13 cellular contexts compared by ENCODE assay signal in genomic region chr13:23644527-23644926, GRCh38.
DNase-seq lines count a peak whose midpoint lies in the region; ATAC-seq, FAIRE-seq and TF ChIP-seq lines count a peak whose summit lies in the region.
"Had no signal": no experiment of that assay in that cellular context is flagged by ENCODE, and none has a peak within 500 bp of the region (broad histone marks: within the 10 kb centered on the region; RNA-seq: fewer than 3 reads in every experiment).

No MANE protein-coding gene starts in this region.

- H3K27ac ChIP-seq in AG04450 (ENCODE audit: low read depth, low read length) (peak overlapping the region; percentile 58), astrocyte (ENCODE audit: low read depth, low read length) (no peak overlapping the region)
- H3K27ac ChIP-seq: C4-2B had no signal

- no peaks in the 10 kb centered on the region for H4K20me1 ChIP-seq in astrocyte (ENCODE audit: insufficient read depth, low read length)

- H3K9ac ChIP-seq in astrocyte (ENCODE audit: low read length) = peak overlapping the region; percentile 3

- H3K4me1 ChIP-seq in astrocyte (ENCODE audit: insufficient read depth, low read length) = no peaks in the 10 kb centered on the region

- TF ChIP-seq CTCF in AG04450 (IDR thresholded peaks at IDR 0.05; ENCODE audit: low read depth, low read length) (no peak), astrocyte (IDR thresholded peaks at IDR 0.05; ENCODE audit: insufficient read depth, low read depth, low read length) (no peak), nephron progenitor cell (IDR thresholded peaks at IDR 0.05) (no peak), GM13977 (IDR thresholded peaks at IDR 0.05; ENCODE audit: extremely low read depth, insufficient read depth, missing control alignments) (no peak)

- H3K4me3 Mint-ChIP-seq in astrocyte (ENCODE audit: unreplicated experiment) (no peak overlapping the region), nephron progenitor cell (no peak overlapping the region)
- no peak overlapping the region for H3K4me3 Mint-ChIP-seq in stimulated activated effector memory CD8-positive, alpha-beta T cell treated with anti-CD3 and anti-CD28 coated beads, Interleukin-12 subunit alpha, Interleukin-12 subunit beta, amount 100 ng/mL, for 72 hours

- POLR2A ChIA-PET in AG04450 (lab: Yijun Ruan, JAX) = interaction anchor here (1.0 to 1.2 kb wide), 2 partner anchors 8 to 29 kb away, joined by 3 to 5 read pairs; no protein-coding TSS in a partner anchor

- H3K27me3 Mint-ChIP-seq in astrocyte (ENCODE audit: low read depth, unreplicated experiment) = no peaks in the 10 kb centered on the region
- no peaks in the 10 kb centered on the region for H3K27me3 Mint-ChIP-seq in nephron progenitor cell (ENCODE audit: low read depth, poor library complexity)

- H3K36me3 ChIP-seq in astrocyte (ENCODE audit: insufficient read depth, low read length) = no peaks in the 10 kb centered on the region

- H3K27me3 ChIP-seq in AG04450 (ENCODE audit: control insufficient read depth, insufficient read depth, low read length) (no peaks in the 10 kb centered on the region), astrocyte (ENCODE audit: insufficient read depth, low read length) (no peaks in the 10 kb centered on the region)

- peak overlapping the region; percentile 70 for H3K27ac Mint-ChIP-seq in astrocyte (ENCODE audit: unreplicated experiment)
- H3K27ac Mint-ChIP-seq in nephron progenitor cell = peak overlapping the region; percentile 37
- H3K27ac Mint-ChIP-seq in stimulated activated effector memory CD8-positive, alpha-beta T cell treated with anti-CD3 and anti-CD28 coated beads, Interleukin-12 subunit alpha, Interleukin-12 subunit beta, amount 100 ng/mL, for 72 hours = no peak overlapping the region

- H3K4me2 ChIP-seq in astrocyte (ENCODE audit: low read length) = no peak overlapping the region

- in situ Hi-C loops in GM13977 (cut with MboI; ENCODE audit: low pct_unique_long_range_greater_than_20kb, low sequenced_read_pairs, unreplicated experiment) = no loop called here

- H3K9me3 ChIP-seq in AG04450 (ENCODE audit: control insufficient read depth, insufficient read depth, low read length) = no peaks in the 10 kb centered on the region
- no peaks in the 10 kb centered on the region for H3K9me3 ChIP-seq in astrocyte (ENCODE audit: insufficient read depth, low read depth, low read length)

- DNase-seq in AG04450 (ENCODE audit: low read depth, low spot score) (no peak), astrocyte (ENCODE audit: low read depth) (peak; percentile 89), fibroblast of peridontal ligament (ENCODE audit: extremely low read depth) (peak; percentile 66), nephron progenitor cell (no peak), NCI-H1092 treated with DMSO at 0.1 percent for 48 hours (lab: John Stamatoyannopoulos, UW) (no peak), GM13977 (ENCODE audit: low spot score) (no peak)
- no peak for DNase-seq in stimulated activated effector memory CD8-positive, alpha-beta T cell treated with anti-CD3 and anti-CD28 coated beads, Interleukin-12 subunit alpha, Interleukin-12 subunit beta, amount 100 ng/mL, for 72 hours (ENCODE audit: low spot score in 2 of 2)
- DNase-seq: H7, Kasumi-1, NCI-H187 treated with DMSO at 0.1 percent for 48 hours, NCI-H510A had no signal

- no peak for ATAC-seq in stimulated activated effector memory CD8-positive, alpha-beta T cell treated with anti-CD3 and anti-CD28 coated beads, Interleukin-12 subunit alpha, Interleukin-12 subunit beta, amount 100 ng/mL, for 72 hours
- ATAC-seq in HG02588 (IDR thresholded peaks at IDR 0.05; ENCODE audit: unreplicated experiment) = no peak

- FAIRE-seq in astrocyte (lab: Jason Lieb, UNC) = no peak

- H3K36me3 Mint-ChIP-seq in astrocyte (ENCODE audit: low read depth, unreplicated experiment) = peaks cover 14% of the 10 kb centered on the region
- peaks cover 82% of the 10 kb centered on the region for H3K36me3 Mint-ChIP-seq in nephron progenitor cell (ENCODE audit: low read depth)
- no peaks in the 10 kb centered on the region for H3K36me3 Mint-ChIP-seq in stimulated activated effector memory CD8-positive, alpha-beta T cell treated with anti-CD3 and anti-CD28 coated beads, Interleukin-12 subunit alpha, Interleukin-12 subunit beta, amount 100 ng/mL, for 72 hours

- peaks cover 18% of the 10 kb centered on the region for H3K4me1 Mint-ChIP-seq in astrocyte (ENCODE audit: low read depth, unreplicated experiment)
- H3K4me1 Mint-ChIP-seq in nephron progenitor cell = peaks cover 9% of the 10 kb centered on the region
- H3K4me1 Mint-ChIP-seq in stimulated activated effector memory CD8-positive, alpha-beta T cell treated with anti-CD3 and anti-CD28 coated beads, Interleukin-12 subunit alpha, Interleukin-12 subunit beta, amount 100 ng/mL, for 72 hours = no peaks in the 10 kb centered on the region

- H3K79me2 ChIP-seq in astrocyte (ENCODE audit: insufficient read depth, low read length) = no peaks in the 10 kb centered on the region

- H2AFZ ChIP-seq in astrocyte (ENCODE audit: low read depth, low read length) = no peak overlapping the region

- CTCF ChIA-PET in AG04450 (lab: Charles Lee) = no interaction called here

- H3K9me3 Mint-ChIP-seq in astrocyte (ENCODE audit: unreplicated experiment) = peaks cover 5% of the 10 kb centered on the region
- H3K9me3 Mint-ChIP-seq in nephron progenitor cell = peaks cover 33% of the 10 kb centered on the region
- no peaks in the 10 kb centered on the region for H3K9me3 Mint-ChIP-seq in stimulated activated effector memory CD8-positive, alpha-beta T cell treated with anti-CD3 and anti-CD28 coated beads, Interleukin-12 subunit alpha, Interleukin-12 subunit beta, amount 100 ng/mL, for 72 hours

- H3K4me3 ChIP-seq in AG04450 (ENCODE audit: low read depth, low read length) (no peak overlapping the region), astrocyte (ENCODE audit: insufficient read depth, low read depth, low read length) (no peak overlapping the region)

Comparison
In these comparisons a context has a peak if more than half of its experiments do, and no peak if none do; other contexts are left out.
1. DNase-seq: peak in astrocyte (single experiment) and fibroblast of peridontal ligament (single experiment); none in AG04450 (single experiment), nephron progenitor cell (single experiment), NCI-H1092 treated with DMSO at 0.1 percent for 48 hours (single experiment), stimulated activated effector memory CD8-positive, alpha-beta T cell treated with anti-CD3 and anti-CD28 coated beads, Interleukin-12 subunit alpha, Interleukin-12 subunit beta, amount 100 ng/mL, for 72 hours (0 of 2) and GM13977 (single experiment).